ENCODE assay signal across 13 cellular contexts in genomic region chr15:79089331-79089889, GRCh38. TPM values are rescaled to one million over a fixed set of nuclear protein-coding genes. Genes with fewer than 3 reads are reported as not detected.
A peak's percentile ranks its signal among the peaks of the same experiment; 100 is the strongest.
DNase-seq lines count a peak whose midpoint lies in the region; ATAC-seq and TF ChIP-seq lines count a peak whose summit lies in the region.
"Had no signal": no experiment of that assay in that cellular context is flagged by ENCODE, and none has a peak within 500 bp of the region (broad histone marks: within the 10 kb centered on the region; RNA-seq: fewer than 3 reads in every experiment).

No MANE protein-coding gene starts in this region.

- WGBS in suprapubic skin = 4% methylated on average over 10 of the region's 47 CpGs

- peak; percentile 51 for DNase-seq in activated CD8-positive, alpha-beta memory T cell treated with anti-CD3 and anti-CD28 coated beads for 24 hours
- DNase-seq in activated CD8-positive, alpha-beta memory T cell treated with anti-CD3 and anti-CD28 coated beads, Interleukin-2, amount 50 U/mL, for 4 hours = no peak
- DNase-seq in astrocyte of the hippocampus (ENCODE audit: low read depth, low spot score) (peak; percentile 8), left kidney (ENCODE audit: low read depth, low spot score) (peak; percentile 68), suprapubic skin (ENCODE audit: low spot score in 2 of 2) (peak in 1 of 2 donors; percentile 69), immature natural killer cell (no peak), DMS53 (lab: John Stamatoyannopoulos, UW) (no peak)
- DNase-seq: activated T-cell treated with anti-CD3 and anti-CD28 coated beads, Interleukin-2, amount 50 U/mL, for 1 hour; natural killer cell; NCI-H345 had no signal

- H3K36me3 ChIP-seq in suprapubic skin = no peaks in the 10 kb centered on the region

- TF ChIP-seq POLR2A in suprapubic skin (IDR thresholded peaks at IDR 0.05) = no peak

- H3K36me3 Mint-ChIP-seq in immature natural killer cell = no peaks in the 10 kb centered on the region
- H3K36me3 Mint-ChIP-seq: natural killer cell had no signal

- peak overlapping the region; percentile 34 for H3K4me3 ChIP-seq in suprapubic skin

- TF ChIP-seq EP300 in suprapubic skin (IDR thresholded peaks at IDR 0.05) = no peak

- peaks cover 25% of the 10 kb centered on the region for H3K4me1 ChIP-seq in suprapubic skin

- no peak overlapping the region for H3K27ac Mint-ChIP-seq in immature natural killer cell
- H3K27ac Mint-ChIP-seq: natural killer cell had no signal

- no peak overlapping the region for H3K27ac ChIP-seq in suprapubic skin
- H3K27ac ChIP-seq: epithelial cell of prostate, HL-60 had no signal

- no peak overlapping the region for H3K4me3 Mint-ChIP-seq in immature natural killer cell
- H3K4me3 Mint-ChIP-seq: natural killer cell had no signal

- no peak for ATAC-seq in HG03196 (IDR thresholded peaks at IDR 0.05; ENCODE audit: unreplicated experiment)
- ATAC-seq: natural killer cell had no signal

- H3K27me3 ChIP-seq in suprapubic skin = peaks cover 85% of the 10 kb centered on the region

- no peaks in the 10 kb centered on the region for H3K9me3 Mint-ChIP-seq in immature natural killer cell
- H3K9me3 Mint-ChIP-seq: natural killer cell had no signal

- H3K4me1 Mint-ChIP-seq in immature natural killer cell = no peaks in the 10 kb centered on the region

- no peak for TF ChIP-seq CTCF in suprapubic skin (IDR thresholded peaks at IDR 0.05)

- H3K9me3 ChIP-seq in suprapubic skin = no peaks in the 10 kb centered on the region

- peaks cover 6 to 27% (median 8%) of the 10 kb centered on the region in 3 donors for H3K27me3 Mint-ChIP-seq in immature natural killer cell (ENCODE audit: low read depth in 3 of 3)

RNA-seq across cellular contexts. Expression of gene RASGRF1, which starts 1.2 kb away (rescaled TPM):
- total RNA-seq in suprapubic skin = under 1 TPM in 1 of 4 donors, not detected in 3; 0.80 TPM
- not detected for polyA plus RNA-seq in immature natural killer cell
- total RNA-seq: natural killer cell had no signal

Comparison
In these comparisons a context has a peak if more than half of its experiments do, and no peak if none do; other contexts are left out.
1. DNase-seq: peak in activated CD8-positive, alpha-beta memory T cell treated with anti-CD3 and anti-CD28 coated beads for 24 hours (single experiment), astrocyte of the hippocampus (single experiment) and left kidney (single experiment); none in activated CD8-positive, alpha-beta memory T cell treated with anti-CD3 and anti-CD28 coated beads, Interleukin-2, amount 50 U/mL, for 4 hours (single experiment), immature natural killer cell (0 of 3) and DMS53 (single experiment).